10 cellular contexts compared by ENCODE assay signal in the genomic region with DNA sequence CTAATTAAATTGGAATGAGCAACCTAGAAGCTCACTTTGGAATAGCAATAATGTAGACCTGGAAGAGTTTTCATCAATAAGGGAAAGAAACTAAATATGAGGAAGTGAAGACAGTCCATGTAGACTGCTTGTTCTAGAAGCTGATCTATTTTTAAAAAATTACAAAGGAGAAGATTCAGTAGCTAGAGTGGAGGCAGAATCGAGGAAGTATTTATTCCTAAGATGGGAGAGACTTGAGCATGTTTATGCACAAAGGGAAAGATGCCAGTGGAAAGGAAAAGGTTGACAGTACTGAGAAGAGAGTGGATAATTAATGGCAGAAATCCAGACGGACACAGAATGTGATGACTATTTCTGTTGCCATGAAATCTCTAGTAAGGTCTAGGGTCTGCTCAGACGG.
DNase-seq lines count a peak whose midpoint lies in the region; ATAC-seq and TF ChIP-seq lines count a peak whose summit lies in the region.
"Had no signal": no experiment of that assay in that cellular context is flagged by ENCODE, and none has a peak within 500 bp of the region (broad histone marks: within the 10 kb centered on the region; RNA-seq: fewer than 3 reads in every experiment).

No MANE protein-coding gene starts in this region.

- peaks cover 17% of the 10 kb centered on the region for H3F3A ChIP-seq in SK-N-SH (replicated peaks; ENCODE audit: insufficient read depth)

- no peak for TF ChIP-seq EP300 in SK-N-SH (IDR thresholded peaks at IDR 0.05; ENCODE audit: borderline replicate concordance in 1 of 2, low read depth in 1 of 2, low read length in 1 of 2)

- no peak for TF ChIP-seq CTCF in SK-N-SH (IDR thresholded peaks at IDR 0.05)
- TF ChIP-seq CTCF in fibroblast of the aortic adventitia (IDR thresholded peaks at IDR 0.05; ENCODE audit: insufficient read depth, low read length), result no peak

- CTCF ChIA-PET in SK-N-SH (lab: Yijun Ruan, JAX), result interaction anchor here (0.9 kb wide), 1 partner anchor 10 kb away, joined by 3 read pairs; no protein-coding TSS in a partner anchor

- POLR2A ChIA-PET in SK-N-SH (lab: Yijun Ruan, JAX), result no interaction called here

- ATAC-seq in HG02973 (IDR thresholded peaks at IDR 0.05; ENCODE audit: unreplicated experiment) (no peak), GM19455 (IDR thresholded peaks at IDR 0.05; ENCODE audit: unreplicated experiment) (no peak)

- no peak overlapping the region for H3K4me3 ChIP-seq in SK-N-SH (ENCODE audit: low read depth in 2 of 2, low read length in 1 of 2)
- H3K4me3 ChIP-seq in fibroblast of the aortic adventitia (ENCODE audit: low read depth, low read length), result no peak overlapping the region
- H3K4me3 ChIP-seq in rectal smooth muscle tissue (ENCODE audit: low read length), result no peak overlapping the region

- H3K9ac ChIP-seq in SK-N-SH (no peak overlapping the region), rectal smooth muscle tissue (ENCODE audit: low read length) (no peak overlapping the region)

- peak; percentile 31 for DNase-seq in EL
- DNase-seq in SK-N-SH, result no peak
- peak; percentile 74 for DNase-seq in fibroblast of the aortic adventitia (ENCODE audit: low read depth)
- DNase-seq in NCI-H2171 treated with DMSO at 0.1 percent for 48 hours (lab: John Stamatoyannopoulos, UW), result no peak
- DNase-seq in central memory CD4-positive, alpha-beta T cell, result no peak
- DNase-seq: activated CD8-positive, alpha-beta memory T cell treated with anti-CD3 and anti-CD28 coated beads, Interleukin-2, amount 50 U/mL, for 4 hours had no signal

- no peaks in the 10 kb centered on the region for H3K9me3 ChIP-seq in SK-N-SH

- no peak for TF ChIP-seq RAD21 in SK-N-SH (IDR thresholded peaks at IDR 0.05; ENCODE audit: low read length)

- no peaks in the 10 kb centered on the region for H3K9me2 ChIP-seq in SK-N-SH

- peaks cover 3 to 6% of the 10 kb centered on the region in 2 experiments; a peak in 3 of 4 replicates for H3K4me1 ChIP-seq in SK-N-SH (ENCODE audit: control insufficient read depth in 1 of 2, insufficient read depth in 2 of 2, low read depth in 1 of 2, low read length in 1 of 2)
- H3K4me1 ChIP-seq in rectal smooth muscle tissue (ENCODE audit: control insufficient read depth, insufficient read depth, low read length), result peaks cover 17% of the 10 kb centered on the region

- WGBS in SK-N-SH (ENCODE audit: low lambda C conversion rate), result 29% methylated on average over 3 of the region's 3 CpGs

- H3K27me3 ChIP-seq in SK-N-SH (ENCODE audit: insufficient read depth), result no peaks in the 10 kb centered on the region
- H3K27me3 ChIP-seq in rectal smooth muscle tissue (ENCODE audit: control insufficient read depth, insufficient read depth, low read length), result no peaks in the 10 kb centered on the region

- H4K20me1 ChIP-seq in SK-N-SH (ENCODE audit: insufficient read depth), result no peaks in the 10 kb centered on the region

- H3K36me3 ChIP-seq in SK-N-SH (replicated peaks in 1 of 2; ENCODE audit: control insufficient read depth in 1 of 2, insufficient read depth in 2 of 2, low read length in 1 of 2), result no peaks in the 10 kb centered on the region
- H3K36me3 ChIP-seq in rectal smooth muscle tissue (ENCODE audit: control insufficient read depth, insufficient read depth, low read length), result no peaks in the 10 kb centered on the region

- no peaks in the 10 kb centered on the region for H3K79me2 ChIP-seq in SK-N-SH (ENCODE audit: insufficient read depth)

- H3K27ac ChIP-seq in SK-N-SH (ENCODE audit: low read depth in 2 of 2, low read length in 1 of 2) (peak overlapping the region; percentile 95 to 96), rectal smooth muscle tissue (ENCODE audit: low read depth, low read length) (peak overlapping the region; percentile 86)
- H3K27ac ChIP-seq: epithelial cell of prostate had no signal

- H3K4me2 ChIP-seq in SK-N-SH, result peak overlapping the region; percentile 58; the same call in 1 of the 2 replicates

- no peak overlapping the region; the same call in 1 of the 2 replicates for H2AFZ ChIP-seq in SK-N-SH (ENCODE audit: low read depth)

TF ChIP-seq in SK-N-SH, 30 proteins besides CTCF, POLR2A, EP300 and RAD21:
- TF ChIP-seq MXI1 (IDR thresholded peaks at IDR 0.05; ENCODE audit: low read depth, low read length) (no peak), FOSL2 (IDR thresholded peaks at IDR 0.05; ENCODE audit: borderline replicate concordance, low read depth) (no peak), RXRA (IDR thresholded peaks at IDR 0.05; ENCODE audit: borderline replicate concordance, low read depth) (no peak; the same call in 1 of the 2 replicates), EZH2phosphoT487 (IDR thresholded peaks at IDR 0.05; ENCODE audit: borderline replicate concordance, low read depth) (no peak), CHD2 (IDR thresholded peaks at IDR 0.05; ENCODE audit: low read length, partially characterized antibody) (no peak), TCF12 (IDR thresholded peaks at IDR 0.05) (no peak), TEAD4 (IDR thresholded peaks at IDR 0.05; ENCODE audit: borderline replicate concordance, insufficient read depth) (no peak), POLR2AphosphoS5 (IDR thresholded peaks at IDR 0.05; ENCODE audit: low read depth, low read length) (no peak), MEF2A (IDR thresholded peaks at IDR 0.05; ENCODE audit: borderline replicate concordance, low read depth) (no peak), RCOR1 (IDR thresholded peaks at IDR 0.05; ENCODE audit: low read length) (no peak)
- TF ChIP-seq, protein P1, sequence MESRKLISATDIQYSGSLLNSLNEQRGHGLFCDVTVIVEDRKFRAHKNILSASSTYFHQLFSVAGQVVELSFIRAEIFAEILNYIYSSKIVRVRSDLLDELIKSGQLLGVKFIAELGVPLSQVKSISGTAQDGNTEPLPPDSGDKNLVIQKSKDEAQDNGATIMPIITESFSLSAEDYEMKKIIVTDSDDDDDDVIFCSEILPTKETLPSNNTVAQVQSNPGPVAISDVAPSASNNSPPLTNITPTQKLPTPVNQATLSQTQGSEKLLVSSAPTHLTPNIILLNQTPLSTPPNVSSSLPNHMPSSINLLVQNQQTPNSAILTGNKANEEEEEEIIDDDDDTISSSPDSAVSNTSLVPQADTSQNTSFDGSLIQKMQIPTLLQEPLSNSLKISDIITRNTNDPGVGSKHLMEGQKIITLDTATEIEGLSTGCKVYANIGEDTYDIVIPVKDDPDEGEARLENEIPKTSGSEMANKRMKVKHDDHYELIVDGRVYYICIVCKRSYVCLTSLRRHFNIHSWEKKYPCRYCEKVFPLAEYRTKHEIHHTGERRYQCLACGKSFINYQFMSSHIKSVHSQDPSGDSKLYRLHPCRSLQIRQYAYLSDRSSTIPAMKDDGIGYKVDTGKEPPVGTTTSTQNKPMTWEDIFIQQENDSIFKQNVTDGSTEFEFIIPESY (IDR thresholded peaks at IDR 0.05; ENCODE audit: borderline replicate concordance, low read depth), result no peak
- TF ChIP-seq, protein P2, sequence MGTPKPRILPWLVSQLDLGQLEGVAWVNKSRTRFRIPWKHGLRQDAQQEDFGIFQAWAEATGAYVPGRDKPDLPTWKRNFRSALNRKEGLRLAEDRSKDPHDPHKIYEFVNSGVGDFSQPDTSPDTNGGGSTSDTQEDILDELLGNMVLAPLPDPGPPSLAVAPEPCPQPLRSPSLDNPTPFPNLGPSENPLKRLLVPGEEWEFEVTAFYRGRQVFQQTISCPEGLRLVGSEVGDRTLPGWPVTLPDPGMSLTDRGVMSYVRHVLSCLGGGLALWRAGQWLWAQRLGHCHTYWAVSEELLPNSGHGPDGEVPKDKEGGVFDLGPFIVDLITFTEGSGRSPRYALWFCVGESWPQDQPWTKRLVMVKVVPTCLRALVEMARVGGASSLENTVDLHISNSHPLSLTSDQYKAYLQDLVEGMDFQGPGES (IDR thresholded peaks at IDR 0.05; ENCODE audit: low read depth, low read length), result no peak
- TF ChIP-seq, protein P3, sequence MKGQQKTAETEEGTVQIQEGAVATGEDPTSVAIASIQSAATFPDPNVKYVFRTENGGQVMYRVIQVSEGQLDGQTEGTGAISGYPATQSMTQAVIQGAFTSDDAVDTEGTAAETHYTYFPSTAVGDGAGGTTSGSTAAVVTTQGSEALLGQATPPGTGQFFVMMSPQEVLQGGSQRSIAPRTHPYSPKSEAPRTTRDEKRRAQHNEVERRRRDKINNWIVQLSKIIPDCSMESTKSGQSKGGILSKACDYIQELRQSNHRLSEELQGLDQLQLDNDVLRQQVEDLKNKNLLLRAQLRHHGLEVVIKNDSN (IDR thresholded peaks at IDR 0.05; ENCODE audit: borderline replicate concordance, low read depth), result no peak

Comparison
In these comparisons a context has a peak if more than half of its experiments do, and no peak if none do; other contexts are left out.
1. DNase-seq: peak in EL (single experiment) and fibroblast of the aortic adventitia (single experiment); none in SK-N-SH (single experiment), NCI-H2171 treated with DMSO at 0.1 percent for 48 hours (single experiment) and central memory CD4-positive, alpha-beta T cell (single experiment).